Comparison of ENCODE assay signal across 1 cellular context in genomic region chr17:41931715-41932114, GRCh38.
TF ChIP-seq lines count a peak whose summit lies in the region.

No MANE protein-coding gene starts in this region.

TF ChIP-seq in A549, 52 proteins besides CTCF, POLR2A, EP300 and RAD21:
- TF ChIP-seq CEBPB (IDR thresholded peaks at IDR 0.05) = 0 out of 4 replicates have a peak, but pooled peaks of 1 of the 2 experiments have one; percentile 4
